In genomic region chr16:59773330-59773729, GRCh38 we compare ENCODE assay signal across 31 cellular contexts.
DNase-seq lines count a peak whose midpoint lies in the region; ATAC-seq and TF ChIP-seq lines count a peak whose summit lies in the region.
"Had no signal": no experiment of that assay in that cellular context is flagged by ENCODE, and none has a peak within 500 bp of the region (broad histone marks: within the 10 kb centered on the region; RNA-seq: fewer than 3 reads in every experiment).

No MANE protein-coding gene starts in this region.

- H3K27me3 ChIP-seq in neural cell (ENCODE audit: insufficient read depth, low read depth, low read length): no peaks in the 10 kb centered on the region
- H3K27me3 ChIP-seq: BE2C; BLaER1; BLaER1 treated with 17β-estradiol and CSF1 and Interleukin-3, amounts not matched to agents 10 nM and 100 nM had no signal

- TF ChIP-seq EP300 in neural cell (conservative IDR thresholded peaks at IDR 0.05; ENCODE audit: poor library complexity, severe bottlenecking): peak; percentile 86

- no peaks in the 10 kb centered on the region for H3F3A ChIP-seq in neural cell (ENCODE audit: insufficient read depth, low read length, poor library complexity, severe bottlenecking)

- no peaks in the 10 kb centered on the region for H3K36me3 Mint-ChIP-seq in activated T-cell treated with anti-CD3 and anti-CD28 coated beads, Interleukin-2, amount 50 U/mL, for 72 hours (ENCODE audit: insufficient read depth in 2 of 2)
- H3K36me3 Mint-ChIP-seq: CD14-positive monocyte; CD4-positive, alpha-beta memory T cell; CD4-positive, CD25-positive, alpha-beta regulatory T cell; CD8-positive, alpha-beta memory T cell; CD8-positive, alpha-beta T cell had no signal

- no peak for TF ChIP-seq CTCF in neural cell (IDR thresholded peaks at IDR 0.05; ENCODE audit: poor library complexity, severe bottlenecking)

- no peak overlapping the region for H3K9ac ChIP-seq in neural cell (ENCODE audit: low read length)
- H3K9ac ChIP-seq: BLaER1; BLaER1 treated with 17β-estradiol and CSF1 and Interleukin-3, amounts not matched to agents 10 nM and 100 nM had no signal

- no peaks in the 10 kb centered on the region for H4K20me1 ChIP-seq in neural cell (ENCODE audit: insufficient read depth)
- H4K20me1 ChIP-seq: BLaER1; BLaER1 treated with 17β-estradiol and CSF1 and Interleukin-3, amounts not matched to agents 10 nM and 100 nM had no signal

- no peak overlapping the region for H3K4me3 Mint-ChIP-seq in activated T-cell treated with anti-CD3 and anti-CD28 coated beads, Interleukin-2, amount 50 U/mL, for 72 hours
- H3K4me3 Mint-ChIP-seq: B cell; CD14-positive monocyte; CD4-positive, alpha-beta memory T cell; CD4-positive, alpha-beta T cell; CD4-positive, CD25-positive, alpha-beta regulatory T cell; CD8-positive, alpha-beta memory T cell; CD8-positive, alpha-beta T cell had no signal

- no peak overlapping the region for H3K27ac Mint-ChIP-seq in activated T-cell treated with anti-CD3 and anti-CD28 coated beads, Interleukin-2, amount 50 U/mL, for 72 hours
- H3K27ac Mint-ChIP-seq: B cell; CD14-positive monocyte; CD4-positive, alpha-beta memory T cell; CD4-positive, alpha-beta T cell; CD4-positive, CD25-positive, alpha-beta regulatory T cell; CD8-positive, alpha-beta memory T cell; CD8-positive, alpha-beta T cell had no signal

- H3K4me3 ChIP-seq in neural cell (ENCODE audit: low read length): peak overlapping the region; percentile 0
- H3K4me3 ChIP-seq: A549; BLaER1; BLaER1 treated with 17β-estradiol and CSF1 and Interleukin-3, amounts not matched to agents 10 nM and 100 nM had no signal

- no peaks in the 10 kb centered on the region for H3K9me3 ChIP-seq in neural cell (ENCODE audit: low read length)
- H3K9me3 ChIP-seq: A549; BE2C; BLaER1; BLaER1 treated with 17β-estradiol and CSF1 and Interleukin-3, amounts not matched to agents 10 nM and 100 nM; Caco-2 had no signal

- no peaks in the 10 kb centered on the region for H3K9me2 ChIP-seq in neural cell (ENCODE audit: insufficient read depth, low read length)

- H3K27ac ChIP-seq in neural cell (ENCODE audit: low read length): no peak overlapping the region
- H3K27ac ChIP-seq: 22Rv1; A549; BLaER1; BLaER1 treated with 17β-estradiol and CSF1 and Interleukin-3, amounts not matched to agents 10 nM and 100 nM; C4-2B had no signal

- DNase-seq in foreskin melanocyte (peak; percentile 9), superior temporal gyrus (ENCODE audit: extremely low spot score) (no peak)
- no peak for DNase-seq in activated T-cell treated with anti-CD3 and anti-CD28 coated beads, Interleukin-2, amount 50 U/mL, for 72 hours
- DNase-seq: 8988T; ACHN; AML-193; BE2C; C1 segment of cervical spinal cord; Caco-2; Calu3; CD4-positive, alpha-beta memory T cell; CD4-positive, alpha-beta T cell; CD4-positive, CD25-positive, alpha-beta regulatory T cell; CD8-positive, alpha-beta memory T cell; CD8-positive, alpha-beta T cell; COR-L47; DMS 273 treated with DMSO at 0.1 percent for 48 hours; DMS153; DMS53; DMS79; DMS79 treated with DMSO at 0.1 percent for 48 hours; DND-41; EL had no signal

- no peak for ATAC-seq in activated T-cell treated with anti-CD3 and anti-CD28 coated beads, Interleukin-2, amount 50 U/mL, for 72 hours (replicated peaks in 1 of 2)
- ATAC-seq: A549; CD8-positive, alpha-beta T cell had no signal

- no peaks in the 10 kb centered on the region for H3K4me1 Mint-ChIP-seq in activated T-cell treated with anti-CD3 and anti-CD28 coated beads, Interleukin-2, amount 50 U/mL, for 72 hours (ENCODE audit: low read depth)
- H3K4me1 Mint-ChIP-seq: B cell; CD14-positive monocyte; CD4-positive, alpha-beta memory T cell; CD4-positive, CD25-positive, alpha-beta regulatory T cell; CD8-positive, alpha-beta memory T cell had no signal

- no peaks in the 10 kb centered on the region for H3K27me3 Mint-ChIP-seq in activated T-cell treated with anti-CD3 and anti-CD28 coated beads, Interleukin-2, amount 50 U/mL, for 72 hours (ENCODE audit: low read depth)
- H3K27me3 Mint-ChIP-seq: B cell; CD4-positive, alpha-beta memory T cell; CD4-positive, alpha-beta T cell; CD4-positive, CD25-positive, alpha-beta regulatory T cell; CD8-positive, alpha-beta memory T cell had no signal

- H3K79me2 ChIP-seq in neural cell (replicated peaks; ENCODE audit: insufficient read depth, low read length): no peaks in the 10 kb centered on the region

- H3K9me3 Mint-ChIP-seq in activated T-cell treated with anti-CD3 and anti-CD28 coated beads, Interleukin-2, amount 50 U/mL, for 72 hours: peaks cover 3 to 6% of the 10 kb centered on the region in 2 donors

- no peaks in the 10 kb centered on the region for H3K36me3 ChIP-seq in neural cell (ENCODE audit: insufficient read depth, low read length)
- H3K36me3 ChIP-seq: BE2C; BLaER1; BLaER1 treated with 17β-estradiol and CSF1 and Interleukin-3, amounts not matched to agents 10 nM and 100 nM had no signal

- H2AFZ ChIP-seq in neural cell (ENCODE audit: low read depth, low read length): no peak overlapping the region

- TF ChIP-seq RAD21 in neural cell (conservative IDR thresholded peaks at IDR 0.05): no peak

- no peak overlapping the region for H3K4me2 ChIP-seq in neural cell (ENCODE audit: low read length)
- H3K4me2 ChIP-seq: A549; BLaER1; BLaER1 treated with 17β-estradiol and CSF1 and Interleukin-3, amounts not matched to agents 10 nM and 100 nM had no signal

TF ChIP-seq in neural cell, 6 proteins besides CTCF, POLR2A, EP300 and RAD21:
- TF ChIP-seq POLR2AphosphoS5 (IDR thresholded peaks at IDR 0.05) (peak; percentile 52), REST (IDR thresholded peaks at IDR 0.05; ENCODE audit: borderline replicate concordance) (no peak)
